Comparison of ENCODE assay signal across 14 cellular contexts in genomic region chrX:153766871-153767673, GRCh38. TPM values are rescaled to one million over a fixed set of nuclear protein-coding genes. Genes with fewer than 3 reads are reported as not detected.
DNase-seq lines count a peak whose midpoint lies in the region; ATAC-seq, FAIRE-seq and TF ChIP-seq lines count a peak whose summit lies in the region.
"Had no signal": no experiment of that assay in that cellular context is flagged by ENCODE, and none has a peak within 500 bp of the region (broad histone marks: within the 10 kb centered on the region; RNA-seq: fewer than 3 reads in every experiment).

No MANE protein-coding gene starts in this region.

- H3K27ac Mint-ChIP-seq in brain (peak overlapping the region; percentile 65 to 95 (median 93)), neural crest cell (ENCODE audit: unreplicated experiment) (peak overlapping the region; percentile 90)
- H3K27ac Mint-ChIP-seq: CD8-positive, alpha-beta T cell; dendritic cell treated with granulocyte-macrophage colony-stimulating factor and Interleukin-4, amounts not matched to agents 40 ng/mL and 50 ng/mL, for 4 days had no signal

- ATAC-seq in HG02981 (IDR thresholded peaks at IDR 0.05; ENCODE audit: unreplicated experiment): no peak

- no peak for TF ChIP-seq CTCF in BE2C (IDR thresholded peaks at IDR 0.05; ENCODE audit: low read depth, low read length)
- no peak for TF ChIP-seq CTCF in brain (conservative IDR thresholded peaks at IDR 0.05)
- TF ChIP-seq CTCF in neural crest cell (conservative IDR thresholded peaks at IDR 0.05): no peak

- H3K27me3 ChIP-seq in BE2C: no peaks in the 10 kb centered on the region
- H3K27me3 ChIP-seq: gastrocnemius medialis had no signal

- H3K27me3 Mint-ChIP-seq in brain (peaks cover 3% of the 10 kb centered on the region), neural crest cell (ENCODE audit: low read depth) (no peaks in the 10 kb centered on the region)

- no peak for TF ChIP-seq POLR2A in GM12892 (IDR thresholded peaks at IDR 0.05; ENCODE audit: low read depth, low read length)

- H3K36me3 Mint-ChIP-seq in brain (no peaks in the 10 kb centered on the region), neural crest cell (ENCODE audit: low read depth) (no peaks in the 10 kb centered on the region)
- H3K36me3 Mint-ChIP-seq: CD8-positive, alpha-beta T cell had no signal

- DNase-seq in BE2C (peak; percentile 5), GM12892 (ENCODE audit: insufficient read length) (peak; percentile 14), neural crest cell (ENCODE audit: low read depth, low spot score) (no peak), GM19238 (ENCODE audit: insufficient read length, low spot score) (no peak), GM03348 (ENCODE audit: low spot score) (no peak), COR-L47 (lab: John Stamatoyannopoulos, UW) (no peak)
- DNase-seq: NCI-H345 had no signal

- peaks cover 15% of the 10 kb centered on the region for H3K4me1 Mint-ChIP-seq in brain
- H3K4me1 Mint-ChIP-seq in neural crest cell: peaks cover 12% of the 10 kb centered on the region

- H3K9me3 Mint-ChIP-seq in brain: peaks cover 0 to 33% (median 0%) of the 10 kb centered on the region in 5 experiments
- H3K9me3 Mint-ChIP-seq in neural crest cell: no peaks in the 10 kb centered on the region
- H3K9me3 Mint-ChIP-seq: CD8-positive, alpha-beta T cell; dendritic cell treated with granulocyte-macrophage colony-stimulating factor and Interleukin-4, amounts not matched to agents 40 ng/mL and 50 ng/mL, for 4 days had no signal

- H3K4me3 Mint-ChIP-seq in brain: peak overlapping the region in 3 of 5 experiments; percentile 47 to 71 (median 61)
- H3K4me3 Mint-ChIP-seq in neural crest cell: peak overlapping the region; percentile 76
- H3K4me3 Mint-ChIP-seq: dendritic cell treated with granulocyte-macrophage colony-stimulating factor and Interleukin-4, amounts not matched to agents 40 ng/mL and 50 ng/mL, for 4 days had no signal

- no peak overlapping the region for H3K4me3 ChIP-seq in BE2C (ENCODE audit: low read depth, low read length)
- H3K4me3 ChIP-seq: gastrocnemius medialis had no signal

- no peak for FAIRE-seq in GM12892 (lab: Jason Lieb, UNC)
- FAIRE-seq: urothelium cell line had no signal

- no peaks in the 10 kb centered on the region for H3K9me3 ChIP-seq in BE2C
- H3K9me3 ChIP-seq: gastrocnemius medialis had no signal

- peaks cover 14% of the 10 kb centered on the region for H3K4me1 ChIP-seq in BE2C
- H3K4me1 ChIP-seq: gastrocnemius medialis had no signal

- H3K36me3 ChIP-seq in BE2C: no peaks in the 10 kb centered on the region
- H3K36me3 ChIP-seq: gastrocnemius medialis had no signal

RNA-seq across cellular contexts. Expression of gene PLXNB3, which starts 3.0 kb away (rescaled TPM):
- 136 TPM for polyA plus RNA-seq in BE2C (2012; ENCODE audit: insufficient read depth, insufficient read length, low read depth)
- not detected for polyA plus RNA-seq in GM12892 (2012; ENCODE audit: missing spikeins)
- 38.0 TPM for polyA plus RNA-seq in brain (ENCODE audit: insufficient read depth, low read depth, low replicate concordance)
- total RNA-seq in neural crest cell: 15.7 and 16.2 TPM in 2 replicates

RNA-seq across cellular contexts. Expression of gene SRPK3, which starts 13.8 kb away (rescaled TPM):
- polyA plus RNA-seq in BE2C (2012; ENCODE audit: insufficient read depth, insufficient read length, low read depth): 30.3 TPM
- polyA plus RNA-seq in GM12892 (2012; ENCODE audit: missing spikeins): 0.32 TPM
- polyA plus RNA-seq in brain (ENCODE audit: insufficient read depth, low read depth, low replicate concordance): 15.6 TPM
- 0.14 and 0.30 TPM in 2 replicates for total RNA-seq in neural crest cell
- total RNA-seq: CD8-positive, alpha-beta T cell had no signal
- polyA plus RNA-seq: liver had no signal

RNA-seq across cellular contexts. Expression of gene IDH3G, which starts 27.1 kb away (rescaled TPM):
- 278 TPM for polyA plus RNA-seq in BE2C (2012; ENCODE audit: insufficient read depth, insufficient read length, low read depth)
- polyA plus RNA-seq in GM12892 (2012; ENCODE audit: missing spikeins): 33.2 TPM
- polyA plus RNA-seq in brain (ENCODE audit: insufficient read depth, low read depth, low replicate concordance): 102 TPM
- total RNA-seq in neural crest cell: 50.2 and 52.6 TPM in 2 replicates

RNA-seq across cellular contexts. Expression of gene SSR4, which starts 27.4 kb away (rescaled TPM):
- 1,099 TPM for polyA plus RNA-seq in BE2C (2012; ENCODE audit: insufficient read depth, insufficient read length, low read depth)
- 239 TPM for polyA plus RNA-seq in GM12892 (2012; ENCODE audit: missing spikeins)
- polyA plus RNA-seq in brain (ENCODE audit: insufficient read depth, low read depth, low replicate concordance): 365 TPM
- 183 and 187 TPM in 2 replicates for total RNA-seq in neural crest cell

RNA-seq across cellular contexts. Expression of gene ABCD1, which starts 42.4 kb away (rescaled TPM):
- polyA plus RNA-seq in BE2C (2012; ENCODE audit: insufficient read depth, insufficient read length, low read depth): 8.8 TPM
- 0.47 TPM for polyA plus RNA-seq in GM12892 (2012; ENCODE audit: missing spikeins)
- 9.2 TPM for polyA plus RNA-seq in brain (ENCODE audit: insufficient read depth, low read depth, low replicate concordance)
- 6.0 and 6.6 TPM in 2 replicates for total RNA-seq in neural crest cell

Comparison
In these comparisons a context has a peak if more than half of its experiments do, and no peak if none do; other contexts are left out.
1. DNase-seq: peak in BE2C (single experiment) and GM12892 (single experiment); none in neural crest cell (single experiment), GM19238 (single experiment), GM03348 (single experiment) and COR-L47 (single experiment).